9 cellular contexts compared by ENCODE assay signal in the genomic region with DNA sequence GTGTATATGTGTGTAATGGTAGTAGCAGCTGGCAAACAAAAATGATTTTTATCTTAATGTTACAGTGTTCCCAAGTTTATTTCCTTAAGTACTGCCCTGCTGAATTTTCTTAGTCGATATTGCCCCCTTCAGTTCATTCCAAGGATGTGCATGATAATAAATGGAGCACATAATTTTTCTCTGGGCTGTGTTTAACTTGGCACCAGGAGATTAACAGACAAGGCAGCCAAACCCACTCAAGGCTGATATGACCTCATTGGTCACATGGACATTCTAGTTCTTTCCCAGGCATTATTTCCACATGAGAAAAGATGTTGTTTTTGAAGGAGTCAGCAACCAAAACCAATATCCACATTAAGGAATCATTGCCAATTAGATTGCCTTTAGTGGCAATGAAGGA.
DNase-seq lines count a peak whose midpoint lies in the region; ATAC-seq, FAIRE-seq and TF ChIP-seq lines count a peak whose summit lies in the region.
"Had no signal": no experiment of that assay in that cellular context is flagged by ENCODE, and none has a peak within 500 bp of the region (broad histone marks: within the 10 kb centered on the region; RNA-seq: fewer than 3 reads in every experiment).

No MANE protein-coding gene starts in this region.

- H3K9me3 Mint-ChIP-seq in activated CD4-positive, alpha-beta T cell treated with anti-CD3 and anti-CD28 coated beads for 36 hours (ENCODE audit: low read depth), result no peaks in the 10 kb centered on the region

- no peak overlapping the region for H3K27ac Mint-ChIP-seq in activated CD4-positive, alpha-beta T cell treated with anti-CD3 and anti-CD28 coated beads for 36 hours

- no peak overlapping the region for H3K4me3 Mint-ChIP-seq in activated CD4-positive, alpha-beta T cell treated with anti-CD3 and anti-CD28 coated beads for 36 hours

- H4K20me1 ChIP-seq in smooth muscle cell (ENCODE audit: low read depth), result no peaks in the 10 kb centered on the region

- H3K27ac ChIP-seq in 22Rv1 (no peak overlapping the region), smooth muscle cell (ENCODE audit: low read depth) (no peak overlapping the region)

- H2AFZ ChIP-seq in smooth muscle cell (ENCODE audit: low read depth), result no peak overlapping the region

- intact Hi-C loops in left ventricle myocardium superior (cut with micrococcal nuclease), result no loop called here
- intact Hi-C loops in activated CD4-positive, alpha-beta T cell treated with anti-CD3 and anti-CD28 coated beads for 36 hours (cut with DNase I, micrococcal nuclease), result loop anchor here in 1 of 2 experiments (10.0 kb wide), 1 partner anchor 645 kb away; no protein-coding TSS in a partner anchor

- 0% methylated on average over 1 of the region's 1 CpG for WGBS in smooth muscle cell (ENCODE audit: low lambda C conversion rate)

- H3K4me2 ChIP-seq in smooth muscle cell, result no peak overlapping the region

- H3K4me3 ChIP-seq in adipocyte (ENCODE audit: low read length) (no peak overlapping the region), smooth muscle cell (no peak overlapping the region)

- peak; percentile 35 for FAIRE-seq in GM12891 (lab: Jason Lieb, UNC)
- FAIRE-seq: colon had no signal

- H3K36me3 ChIP-seq in adipocyte (ENCODE audit: control insufficient read depth, insufficient read depth, low read length, severe bottlenecking), result no peaks in the 10 kb centered on the region
- no peaks in the 10 kb centered on the region for H3K36me3 ChIP-seq in smooth muscle cell (ENCODE audit: low read depth)

- no peaks in the 10 kb centered on the region for H3K36me3 Mint-ChIP-seq in activated CD4-positive, alpha-beta T cell treated with anti-CD3 and anti-CD28 coated beads for 36 hours (ENCODE audit: low read depth)

- H3K27me3 Mint-ChIP-seq in activated CD4-positive, alpha-beta T cell treated with anti-CD3 and anti-CD28 coated beads for 36 hours, result peaks cover 7% of the 10 kb centered on the region

- POLR2A ChIA-PET in activated CD4-positive, alpha-beta T cell treated with anti-CD3 and anti-CD28 coated beads for 36 hours (lab: Charles Lee), result no interaction called here

- DNase-seq in GM12891 (ENCODE audit: insufficient read length, low spot score) (peak; percentile 1), NCI-H2196 (lab: John Stamatoyannopoulos, UW; ENCODE audit: unreplicated experiment) (peak; percentile 37), adipocyte (ENCODE audit: low read depth) (peak; percentile 67), left ventricle myocardium superior (no peak), smooth muscle cell (lab: John Stamatoyannopoulos, UW; ENCODE audit: unreplicated experiment) (no peak)
- DNase-seq in activated CD4-positive, alpha-beta T cell treated with anti-CD3 and anti-CD28 coated beads for 36 hours, result no peak

- no peaks in the 10 kb centered on the region for H3K9me3 ChIP-seq in adipocyte (ENCODE audit: control insufficient read depth, low read length)
- H3K9me3 ChIP-seq in smooth muscle cell (replicated peaks; ENCODE audit: low read depth), result no peaks in the 10 kb centered on the region

- H3F3A ChIP-seq in smooth muscle cell (ENCODE audit: low read depth), result no peaks in the 10 kb centered on the region

- no peaks in the 10 kb centered on the region for H3K79me2 ChIP-seq in smooth muscle cell (ENCODE audit: low read depth)

- H3K4me1 Mint-ChIP-seq in activated CD4-positive, alpha-beta T cell treated with anti-CD3 and anti-CD28 coated beads for 36 hours, result no peaks in the 10 kb centered on the region

- CTCF ChIA-PET in activated CD4-positive, alpha-beta T cell treated with anti-CD3 and anti-CD28 coated beads for 36 hours (lab: Charles Lee), result interaction anchor here (0.7 to 1.7 kb wide), 2 partner anchors 9 to 115 kb away, joined by 4 read pairs; no protein-coding TSS in a partner anchor

- no peaks in the 10 kb centered on the region for H3K27me3 ChIP-seq in adipocyte (replicated peaks; ENCODE audit: control insufficient read depth, insufficient read depth, low read length)
- no peaks in the 10 kb centered on the region for H3K27me3 ChIP-seq in smooth muscle cell (ENCODE audit: low read depth)

- no peak for TF ChIP-seq POLR2A in GM12891 (IDR thresholded peaks at IDR 0.05; ENCODE audit: low read depth, low read length)

- peaks cover 18% of the 10 kb centered on the region for H3K4me1 ChIP-seq in adipocyte (ENCODE audit: control insufficient read depth, insufficient read depth, low read length)
- H3K4me1 ChIP-seq in smooth muscle cell (ENCODE audit: low read depth), result no peaks in the 10 kb centered on the region

- no peak overlapping the region for H3K9ac ChIP-seq in adipocyte (ENCODE audit: low read length)
- H3K9ac ChIP-seq in smooth muscle cell (ENCODE audit: low read depth), result no peak overlapping the region

- TF ChIP-seq CTCF in 22Rv1 (IDR thresholded peaks at IDR 0.05), result peak; percentile 83
- peak; percentile 67 for TF ChIP-seq CTCF in smooth muscle cell (IDR thresholded peaks at IDR 0.05; ENCODE audit: borderline replicate concordance, insufficient read depth, poor library complexity, severe bottlenecking)

- ATAC-seq in HG02981 (IDR thresholded peaks at IDR 0.05; ENCODE audit: unreplicated experiment), result peak; percentile 67
- ATAC-seq in left ventricle myocardium superior, result peak; percentile 96
- no peak for ATAC-seq in activated CD4-positive, alpha-beta T cell treated with anti-CD3 and anti-CD28 coated beads for 36 hours

TF ChIP-seq in GM12891, 5 proteins besides CTCF, POLR2A, EP300 and RAD21:
- TF ChIP-seq POU2F2 (IDR thresholded peaks at IDR 0.05; ENCODE audit: low read depth, low read length) (no peak), TAF1 (IDR thresholded peaks at IDR 0.05; ENCODE audit: low read depth, low read length) (no peak), PAX5 (IDR thresholded peaks at IDR 0.05; ENCODE audit: insufficient read depth, low read length, severe bottlenecking) (no peak), POLR2AphosphoS5 (IDR thresholded peaks at IDR 0.05; ENCODE audit: low read depth, low read length) (no peak), SPI1 (IDR thresholded peaks at IDR 0.05; ENCODE audit: low read depth, low read length) (no peak)

Comparison
In these comparisons a context has a peak if more than half of its experiments do, and no peak if none do; other contexts are left out.
1. DNase-seq: peak in GM12891 (single experiment), NCI-H2196 (single experiment) and adipocyte (single experiment); none in left ventricle myocardium superior (single experiment), smooth muscle cell (single experiment) and activated CD4-positive, alpha-beta T cell treated with anti-CD3 and anti-CD28 coated beads for 36 hours (single experiment).